Comparison of ENCODE assay signal across 11 cellular contexts in genomic region chr21:35190201-35190701, GRCh38.
DNase-seq lines count a peak whose midpoint lies in the region; ATAC-seq and TF ChIP-seq lines count a peak whose summit lies in the region.
"Had no signal": no experiment of that assay in that cellular context is flagged by ENCODE, and none has a peak within 500 bp of the region (broad histone marks: within the 10 kb centered on the region; RNA-seq: fewer than 3 reads in every experiment).

No MANE protein-coding gene starts in this region.

- H3K27me3 ChIP-seq in RWPE2 (ENCODE audit: insufficient read depth, poor library complexity, severe bottlenecking), result no peaks in the 10 kb centered on the region
- no peaks in the 10 kb centered on the region for H3K27me3 ChIP-seq in upper lobe of left lung
- H3K27me3 ChIP-seq: BLaER1 treated with 17β-estradiol and CSF1 and Interleukin-3, amounts not matched to agents 10 nM and 100 nM had no signal

- no peak for TF ChIP-seq EP300 in upper lobe of left lung (IDR thresholded peaks at IDR 0.05)

- H3K4me3 ChIP-seq in RWPE2 (ENCODE audit: severe bottlenecking), result no peak overlapping the region
- H3K4me3 ChIP-seq in fibroblast of villous mesenchyme (ENCODE audit: low read depth, low read length), result no peak overlapping the region
- H3K4me3 ChIP-seq in upper lobe of left lung, result no peak overlapping the region
- H3K4me3 ChIP-seq: BLaER1 treated with 17β-estradiol and CSF1 and Interleukin-3, amounts not matched to agents 10 nM and 100 nM had no signal

- H3K36me3 ChIP-seq in RWPE2 (ENCODE audit: low read depth) (no peaks in the 10 kb centered on the region), upper lobe of left lung (no peaks in the 10 kb centered on the region)
- H3K36me3 ChIP-seq: BLaER1 treated with 17β-estradiol and CSF1 and Interleukin-3, amounts not matched to agents 10 nM and 100 nM had no signal

- DNase-seq in Caki2 (ENCODE audit: low read depth) (peak; percentile 72), HCEC 1CT (peak; percentile 47), RWPE2 (ENCODE audit: low spot score) (no peak), fibroblast of villous mesenchyme (ENCODE audit: low read depth) (peak; percentile 46), Ammon's horn (ENCODE audit: low spot score) (no peak), hippocampal formation (lab: John Stamatoyannopoulos, UW) (no peak), upper lobe of left lung (no peak)
- DNase-seq in activated CD8-positive, alpha-beta memory T cell treated with anti-CD3 and anti-CD28 coated beads, Interleukin-2, amount 50 U/mL, for 4 hours, result no peak
- DNase-seq: NCI-H1105 had no signal

- no peak for TF ChIP-seq POLR2A in upper lobe of left lung (IDR thresholded peaks at IDR 0.05)

- H3K4me1 ChIP-seq in RWPE2 (ENCODE audit: insufficient read depth, poor library complexity, severe bottlenecking) (peaks cover 12% of the 10 kb centered on the region), upper lobe of left lung (no peaks in the 10 kb centered on the region)

- in situ Hi-C loops in Caki2 (cut with HindIII; ENCODE audit: low pct_unique_long_range_greater_than_20kb, low sequenced_read_pairs), result no loop called here

- no peaks in the 10 kb centered on the region for H3K9me3 ChIP-seq in RWPE2 (ENCODE audit: severe bottlenecking)
- H3K9me3 ChIP-seq in upper lobe of left lung, result no peaks in the 10 kb centered on the region

- ATAC-seq in RWPE2 (ENCODE audit: low read depth), result peak; percentile 87
- ATAC-seq in upper lobe of left lung (ENCODE audit: low FRiP score in 2 of 2), result no peak
- ATAC-seq: natural killer cell treated with Interleukin-12 subunit alpha and Interleukin-12 subunit beta and Interleukin-15 and Interleukin-18, amount 100 ng/mL, for 72 hours had no signal

- 87 to 93% methylated on average over 5 of the region's 5 CpGs for WGBS in upper lobe of left lung, 2 donors

- no peak for TF ChIP-seq CTCF in RWPE2 (IDR thresholded peaks at IDR 0.05; ENCODE audit: poor library complexity, severe bottlenecking)
- TF ChIP-seq CTCF in fibroblast of villous mesenchyme (IDR thresholded peaks at IDR 0.05; ENCODE audit: insufficient read depth, low read depth, low read length), result no peak
- no peak for TF ChIP-seq CTCF in upper lobe of left lung (IDR thresholded peaks at IDR 0.05)

- H3K27ac ChIP-seq in RWPE2 (ENCODE audit: poor library complexity, severe bottlenecking) (peak overlapping the region; percentile 41), upper lobe of left lung (no peak overlapping the region)
- H3K27ac ChIP-seq: BLaER1 treated with 17β-estradiol and CSF1 and Interleukin-3, amounts not matched to agents 10 nM and 100 nM had no signal

Comparison
In these comparisons a context has a peak if more than half of its experiments do, and no peak if none do; other contexts are left out.
1. DNase-seq: peak in Caki2 (single experiment), HCEC 1CT (single experiment) and fibroblast of villous mesenchyme (single experiment); none in RWPE2 (single experiment), activated CD8-positive, alpha-beta memory T cell treated with anti-CD3 and anti-CD28 coated beads, Interleukin-2, amount 50 U/mL, for 4 hours (single experiment), Ammon's horn (single experiment), hippocampal formation (0 of 2) and upper lobe of left lung (0 of 2).